In genomic region chr4:173410106-173410505, GRCh38 we compare ENCODE assay signal across 26 cellular contexts. TPM values are rescaled to one million over a fixed set of nuclear protein-coding genes. Genes with fewer than 3 reads are reported as not detected.
A peak's percentile ranks its signal among the peaks of the same experiment; 100 is the strongest.
DNase-seq lines count a peak whose midpoint lies in the region; ATAC-seq and TF ChIP-seq lines count a peak whose summit lies in the region.
"Had no signal": no experiment of that assay in that cellular context is flagged by ENCODE, and none has a peak within 500 bp of the region (broad histone marks: within the 10 kb centered on the region; RNA-seq: fewer than 3 reads in every experiment).

No MANE protein-coding gene starts in this region.

- no peaks in the 10 kb centered on the region for H3K36me3 Mint-ChIP-seq in activated CD8-positive, alpha-beta memory T cell treated with anti-CD3 and anti-CD28 coated beads, Interleukin-2, amount 10 ng/mL, durations not matched to agents 7 days and 5 days
- H3K36me3 Mint-ChIP-seq: natural killer cell had no signal

- no peak for TF ChIP-seq EP300 in suprapubic skin (IDR thresholded peaks at IDR 0.05)

- DNase-seq in activated CD8-positive, alpha-beta memory T cell treated with anti-CD3 and anti-CD28 coated beads, Interleukin-2, amount 10 ng/mL, durations not matched to agents 7 days and 5 days, result no peak
- DNase-seq in activated CD8-positive, alpha-beta memory T cell treated with anti-CD3 and anti-CD28 coated beads, Interleukin-2, amount 50 U/mL, for 48 hours, result no peak
- DNase-seq in dorsolateral prefrontal cortex (peak in 7 of 10 donors; percentile 34 to 80 (median 60)), left kidney (ENCODE audit: low read depth, low spot score) (peak; percentile 53), suprapubic skin (ENCODE audit: low spot score in 2 of 2) (no peak), A172 (ENCODE audit: low spot score) (no peak), erythroblast (lab: John Stamatoyannopoulos, UW) (no peak)
- DNase-seq: BE2C; Calu3; foreskin keratinocyte; HFFc6; mesendoderm; MG63; natural killer cell; NCI-H1436 treated with DMSO at 0.1 percent for 48 hours; NCI-H2227 treated with DMSO at 0.1 percent for 48 hours; NCI-H82; SHP77 treated with DMSO at 0.1 percent for 48 hours; stimulated activated CD4-positive, alpha-beta T cell treated with anti-CD3 and anti-CD28 coated beads, Interleukin-4, amount 100 ng/mL, for 24 hours; uterus had no signal

- CTCF ChIA-PET in activated CD8-positive, alpha-beta memory T cell treated with anti-CD3 and anti-CD28 coated beads, Interleukin-2, amount 10 ng/mL, durations not matched to agents 7 days and 5 days (lab: Charles Lee), result interaction anchor here (1.3 to 2.9 kb wide), 3 partner anchors 10 to 396 kb away, joined by 4 to 15 read pairs (median 8); no protein-coding TSS in a partner anchor

- H3K4me1 ChIP-seq in suprapubic skin, result peaks cover 29% of the 10 kb centered on the region
- H3K4me1 ChIP-seq: BE2C, foreskin keratinocyte, uterus had no signal

- WGBS in suprapubic skin, result 45% methylated on average over 2 of the region's 2 CpGs

- ATAC-seq in activated CD8-positive, alpha-beta memory T cell treated with anti-CD3 and anti-CD28 coated beads, Interleukin-2, amount 10 ng/mL, durations not matched to agents 7 days and 5 days, result peak; percentile 16
- no peak for ATAC-seq in HG03439 (IDR thresholded peaks at IDR 0.05; ENCODE audit: unreplicated experiment)
- ATAC-seq: foreskin keratinocyte, natural killer cell had no signal

- H3K9me3 Mint-ChIP-seq in activated CD8-positive, alpha-beta memory T cell treated with anti-CD3 and anti-CD28 coated beads, Interleukin-2, amount 10 ng/mL, durations not matched to agents 7 days and 5 days (ENCODE audit: low read depth), result no peaks in the 10 kb centered on the region
- H3K9me3 Mint-ChIP-seq: HFFc6, IgD-negative memory B cell, natural killer cell had no signal

- TF ChIP-seq CTCF in dorsolateral prefrontal cortex (IDR thresholded peaks at IDR 0.05 in 54 of 56, conservative IDR thresholded peaks at IDR 0.05 in 2 of 56; ENCODE audit: low read depth in 1 of 56, partially characterized antibody in 56 of 56), result peak in 2 of 56 donors; percentile 4 to 19
- no peak for TF ChIP-seq CTCF in suprapubic skin (IDR thresholded peaks at IDR 0.05)

- no peaks in the 10 kb centered on the region for H3K9me3 ChIP-seq in suprapubic skin
- H3K9me3 ChIP-seq: BE2C, MG63, uterus had no signal

- H3K27ac ChIP-seq in dorsolateral prefrontal cortex (peak overlapping the region in 58 of 59 donors; percentile 8 to 92 (median 74)), suprapubic skin (peak overlapping the region; percentile 51)
- H3K27ac ChIP-seq: foreskin keratinocyte, skin epidermis, uterus had no signal

- H3K4me3 Mint-ChIP-seq in activated CD8-positive, alpha-beta memory T cell treated with anti-CD3 and anti-CD28 coated beads, Interleukin-2, amount 10 ng/mL, durations not matched to agents 7 days and 5 days, result no peak overlapping the region
- H3K4me3 Mint-ChIP-seq: HFFc6, IgD-negative memory B cell, natural killer cell had no signal

- no peak overlapping the region for H3K27ac Mint-ChIP-seq in activated CD8-positive, alpha-beta memory T cell treated with anti-CD3 and anti-CD28 coated beads, Interleukin-2, amount 10 ng/mL, durations not matched to agents 7 days and 5 days
- H3K27ac Mint-ChIP-seq: IgD-negative memory B cell, natural killer cell had no signal

- peaks cover 6% of the 10 kb centered on the region for H3K36me3 ChIP-seq in suprapubic skin
- H3K36me3 ChIP-seq: BE2C, MG63, uterus had no signal

- H3K27me3 ChIP-seq in dorsolateral prefrontal cortex, result no peaks in the 10 kb centered on the region
- no peaks in the 10 kb centered on the region for H3K27me3 ChIP-seq in suprapubic skin
- H3K27me3 ChIP-seq: BE2C, foreskin keratinocyte, MG63, uterus had no signal

- intact Hi-C loops in dorsolateral prefrontal cortex (cut with DNase I), result loop anchor here (5.0 to 10.0 kb wide), 2 partner anchors 78 to 395 kb away; partner anchors contain the start of gene HMGB2 (in 2 of the 2)

- H3K4me1 Mint-ChIP-seq in activated CD8-positive, alpha-beta memory T cell treated with anti-CD3 and anti-CD28 coated beads, Interleukin-2, amount 10 ng/mL, durations not matched to agents 7 days and 5 days, result peaks cover 19% of the 10 kb centered on the region
- H3K4me1 Mint-ChIP-seq: IgD-negative memory B cell, natural killer cell had no signal

- TF ChIP-seq POLR2A in suprapubic skin (IDR thresholded peaks at IDR 0.05) (no peak), erythroblast (IDR thresholded peaks at IDR 0.05; ENCODE audit: low read length) (no peak)

- H3K4me3 ChIP-seq in dorsolateral prefrontal cortex, result peak overlapping the region in 7 of 59 donors; percentile 5 to 42 (median 16)
- H3K4me3 ChIP-seq in suprapubic skin, result no peak overlapping the region
- H3K4me3 ChIP-seq: MG63, skin epidermis, uterus had no signal

- H3K27me3 Mint-ChIP-seq in activated CD8-positive, alpha-beta memory T cell treated with anti-CD3 and anti-CD28 coated beads, Interleukin-2, amount 10 ng/mL, durations not matched to agents 7 days and 5 days, result no peaks in the 10 kb centered on the region
- H3K27me3 Mint-ChIP-seq: IgD-negative memory B cell had no signal

RNA-seq across cellular contexts. Expression of gene SCRG1, which starts 11.2 kb away (rescaled TPM):
- total RNA-seq in activated CD8-positive, alpha-beta memory T cell treated with anti-CD3 and anti-CD28 coated beads, Interleukin-2, amount 10 ng/mL, durations not matched to agents 7 days and 5 days, result not detected
- 10 to 100 TPM; 10.1 to 68.8 (median 28.2) TPM for total RNA-seq in dorsolateral prefrontal cortex
- total RNA-seq in suprapubic skin, result under 1 TPM; 0.16 to 0.47 (median 0.29) TPM
- total RNA-seq in A172 (2014; rRNA removed; shearing (Covaris generic)), result not detected in 2 replicates
- total RNA-seq: Calu3, dermis microvascular lymphatic vessel endothelial cell, foreskin keratinocyte, HFFc6, kidney epithelial cell, natural killer cell, OCI-LY7 had no signal

RNA-seq across cellular contexts. Expression of gene SAP30, which starts 39.4 kb away (rescaled TPM):
- 10 to 100 TPM; 32.7 to 34.0 TPM for total RNA-seq in activated CD8-positive, alpha-beta memory T cell treated with anti-CD3 and anti-CD28 coated beads, Interleukin-2, amount 10 ng/mL, durations not matched to agents 7 days and 5 days
- total RNA-seq in dorsolateral prefrontal cortex, result 10 to 100 TPM; 15.2 to 36.3 (median 25.7) TPM
- total RNA-seq in suprapubic skin, result 10 to 100 TPM; 10.9 to 18.4 (median 16.0) TPM
- 69.5 and 80.4 TPM in 2 replicates for total RNA-seq in A172 (2014; rRNA removed; shearing (Covaris generic))

Comparison
In these comparisons a context has a peak if more than half of its experiments do, and no peak if none do; other contexts are left out.
1. DNase-seq: peak in dorsolateral prefrontal cortex (7 of 10) and left kidney (single experiment); none in activated CD8-positive, alpha-beta memory T cell treated with anti-CD3 and anti-CD28 coated beads, Interleukin-2, amount 10 ng/mL, durations not matched to agents 7 days and 5 days (single experiment), activated CD8-positive, alpha-beta memory T cell treated with anti-CD3 and anti-CD28 coated beads, Interleukin-2, amount 50 U/mL, for 48 hours (single experiment), suprapubic skin (0 of 2), A172 (single experiment) and erythroblast (0 of 2).
2. RNA of gene SCRG1, which starts 11.2 kb away (total RNA-seq): 10.1 to 68.8 TPM in dorsolateral prefrontal cortex; 0.16 to 0.47 TPM in suprapubic skin, not detected in activated CD8-positive, alpha-beta memory T cell treated with anti-CD3 and anti-CD28 coated beads, Interleukin-2, amount 10 ng/mL, durations not matched to agents 7 days and 5 days and not detected in A172; every median in the first group is over 4 times any median in the second.